ENCODE assay signal across 18 cellular contexts in the genomic region with DNA sequence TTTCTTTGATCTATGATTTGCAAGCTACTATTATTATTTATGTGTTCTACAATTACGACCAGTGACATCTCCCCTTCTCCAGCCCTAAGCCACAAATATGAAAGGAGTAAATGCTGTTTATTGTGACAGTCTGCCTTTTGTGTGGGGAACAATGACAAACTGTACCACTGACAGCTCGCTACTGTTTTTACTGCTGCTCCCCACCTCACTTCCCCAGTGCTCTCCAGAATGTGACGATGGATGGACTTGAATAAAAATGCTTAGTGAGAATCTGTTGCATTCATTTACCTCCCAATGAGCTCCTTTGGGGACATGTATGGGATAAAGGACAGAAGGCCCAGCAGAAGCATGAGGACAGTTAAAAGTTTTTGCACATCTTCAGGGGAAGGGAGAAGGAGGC.
DNase-seq lines count a peak whose midpoint lies in the region; ATAC-seq, FAIRE-seq and TF ChIP-seq lines count a peak whose summit lies in the region.
"Had no signal": no experiment of that assay in that cellular context is flagged by ENCODE, and none has a peak within 500 bp of the region (broad histone marks: within the 10 kb centered on the region; RNA-seq: fewer than 3 reads in every experiment).

No MANE protein-coding gene starts in this region.

- H3K4me2 ChIP-seq in GM23338 (peak overlapping the region; percentile 30; the same call in 1 of the 2 replicates), PC-9 (no peak overlapping the region)

- H3K27me3 ChIP-seq in GM23338 (ENCODE audit: insufficient read depth) (no peaks in the 10 kb centered on the region), PC-9 (ENCODE audit: insufficient read depth, low read depth) (0 out of 2 replicates have a peak, but pooled peaks cover 4% of the 10 kb centered on the region)

- TF ChIP-seq CTCF in GM23338 (conservative IDR thresholded peaks at IDR 0.05; ENCODE audit: low read depth in 2 of 2) (no peak), HEK293 (tag by site-specific recombination; IDR thresholded peaks at IDR 0.05) (no peak), PC-9 (conservative IDR thresholded peaks at IDR 0.05) (no peak)

- POLR2A ChIA-PET in HEK293 (lab: Yijun Ruan, JAX) = no interaction called here
- POLR2A ChIA-PET in PC-9 (lab: Charles Lee; ENCODE audit: unreplicated experiment) = no interaction called here

- H3K9me3 ChIP-seq in HEK293 (ENCODE audit: control insufficient read depth, insufficient read depth, low read depth, low read length) (no peaks in the 10 kb centered on the region), PC-9 (ENCODE audit: insufficient read depth, low read depth) (no peaks in the 10 kb centered on the region)

- CTCF ChIA-PET in HEK293 (lab: Yijun Ruan, JAX) = no interaction called here
- CTCF ChIA-PET in PC-9 (lab: Charles Lee) = no interaction called here

- H3F3A ChIP-seq in GM23338 (replicated peaks; ENCODE audit: low read depth) = no peaks in the 10 kb centered on the region
- H3F3A ChIP-seq in PC-9 (ENCODE audit: insufficient read depth, low read depth) = no peaks in the 10 kb centered on the region

- no peaks in the 10 kb centered on the region for H3K27me3 Mint-ChIP-seq in GM23338 (ENCODE audit: insufficient read depth, low read depth, poor library complexity)
- H3K27me3 Mint-ChIP-seq: B cell; CD4-positive, CD25-positive, alpha-beta regulatory T cell had no signal

- H3K9me2 ChIP-seq in GM23338 (ENCODE audit: insufficient read depth) (no peaks in the 10 kb centered on the region), PC-9 (ENCODE audit: insufficient read depth) (no peaks in the 10 kb centered on the region)

- intact Hi-C loops in PC-9 (cut with micrococcal nuclease; ENCODE audit: unreplicated experiment) = no loop called here

- H3K4me1 Mint-ChIP-seq in GM23338 = peaks cover 26% of the 10 kb centered on the region; the same call in 2 of the 3 replicates
- H3K4me1 Mint-ChIP-seq: B cell; CD4-positive, CD25-positive, alpha-beta regulatory T cell had no signal

- H3K4me3 ChIP-seq in GM23338 = no peak overlapping the region
- no peak overlapping the region for H3K4me3 ChIP-seq in HEK293 (ENCODE audit: low read depth, low read length)
- H3K4me3 ChIP-seq in PC-9 = no peak overlapping the region
- H3K4me3 ChIP-seq: GM23248, SK-N-MC had no signal

- no peaks in the 10 kb centered on the region for H3K36me3 Mint-ChIP-seq in GM23338 (ENCODE audit: low read depth)
- H3K36me3 Mint-ChIP-seq: CD4-positive, CD25-positive, alpha-beta regulatory T cell had no signal

- no peaks in the 10 kb centered on the region for H3K79me2 ChIP-seq in GM23338 (replicated peaks; ENCODE audit: insufficient read depth)
- H3K79me2 ChIP-seq in PC-9 (ENCODE audit: low read depth) = no peaks in the 10 kb centered on the region

- no TSS peak for BruUV-seq in PC-9 (replicated peaks; lab: Mats Ljungman, UMichigan)

- ATAC-seq in GM23338 = no peak; the same call in 2 of the 3 replicates
- ATAC-seq in esophagus mucosa = no peak

- DNase-seq in GM23338 (ENCODE audit: low spot score) (no peak), globus pallidus (ENCODE audit: low spot score) (peak; percentile 61), pons (ENCODE audit: low spot score) (peak; percentile 86), GM19239 (ENCODE audit: insufficient read length, low spot score) (no peak), PC-9 (no peak)
- DNase-seq: Calu3; CD4-positive, CD25-positive, alpha-beta regulatory T cell; GM23248; HFFc6; KG1; NCI-H1436 treated with DMSO at 0.1 percent for 48 hours; NCI-H2081 treated with DMSO at 0.1 percent for 48 hours; NCI-H345; NCI-H526 had no signal

- H4K20me1 ChIP-seq in GM23338 (replicated peaks; ENCODE audit: insufficient read depth) = no peaks in the 10 kb centered on the region
- no peaks in the 10 kb centered on the region for H4K20me1 ChIP-seq in PC-9 (ENCODE audit: insufficient read depth)

- H3K27ac ChIP-seq in GM23338 (ENCODE audit: low read depth) (no peak overlapping the region), HEK293 (ENCODE audit: extremely low read depth, low read depth, low read length) (no peak overlapping the region), PC-9 (no peak overlapping the region)
- H3K27ac ChIP-seq: GM23248, SK-N-MC had no signal

- no peak overlapping the region; the same call in 1 of the 2 replicates for H2AFZ ChIP-seq in GM23338
- no peak overlapping the region for H2AFZ ChIP-seq in PC-9
- H2AFZ ChIP-seq: GM23248 had no signal

- H3K36me3 ChIP-seq in GM23338 (ENCODE audit: insufficient read depth) = no peaks in the 10 kb centered on the region
- no peaks in the 10 kb centered on the region for H3K36me3 ChIP-seq in HEK293 (ENCODE audit: control insufficient read depth in 2 of 2, insufficient read depth in 1 of 2, low read length in 2 of 2)
- H3K36me3 ChIP-seq in PC-9 (ENCODE audit: low read depth) = no peaks in the 10 kb centered on the region

- no peaks in the 10 kb centered on the region for H3K9me3 Mint-ChIP-seq in GM23338
- H3K9me3 Mint-ChIP-seq: HFFc6 had no signal

- no peak for FAIRE-seq in GM19239 (lab: Jason Lieb, UNC)

- no peak overlapping the region for H3K27ac Mint-ChIP-seq in GM23338
- H3K27ac Mint-ChIP-seq: B cell; CD4-positive, CD25-positive, alpha-beta regulatory T cell; HFFc6 had no signal

- H3K4me3 Mint-ChIP-seq in GM23338 = no peak overlapping the region
- H3K4me3 Mint-ChIP-seq: B cell; CD4-positive, CD25-positive, alpha-beta regulatory T cell; HFFc6 had no signal

- H3K4me1 ChIP-seq in GM23338 (ENCODE audit: insufficient read depth) (peaks cover 25% of the 10 kb centered on the region), HEK293 (ENCODE audit: control insufficient read depth, insufficient read depth, low read length) (no peaks in the 10 kb centered on the region; the same call in 1 of the 2 replicates), PC-9 (replicated peaks; ENCODE audit: insufficient read depth) (no peaks in the 10 kb centered on the region)

TF ChIP-seq in GM23338, 12 proteins besides CTCF, POLR2A, EP300 and RAD21 (continues in another document):
- TF ChIP-seq ZNF114 (CRISPR knock-in tag; IDR thresholded peaks at IDR 0.05) (no peak), REST (IDR thresholded peaks at IDR 0.05; ENCODE audit: unreplicated experiment) (no peak), EZH2 (IDR thresholded peaks at IDR 0.05; ENCODE audit: low read depth, unreplicated experiment) (no peak)

TF ChIP-seq in HEK293, 187 proteins besides CTCF, POLR2A, EP300 and RAD21:
- no peak for TF ChIP-seq ZBTB11 (tag by site-specific recombination; conservative IDR thresholded peaks at IDR 0.05; ENCODE audit: low read depth)
- no peak for TF ChIP-seq ZNF114 (tag by site-specific recombination; IDR thresholded peaks at IDR 0.05)
- TF ChIP-seq FEZF1 (tag by site-specific recombination; IDR thresholded peaks at IDR 0.05) = peak; percentile 15; the same call in 1 of the 2 replicates
- no peak for TF ChIP-seq HOXD13 (CRISPR knock-in tag; IDR thresholded peaks at IDR 0.05; ENCODE audit: borderline replicate concordance)
- TF ChIP-seq OSR2 (tag by site-specific recombination; IDR thresholded peaks at IDR 0.05) = 0 out of 2 replicates have a peak, but pooled peaks have one; percentile 38
- no peak for TF ChIP-seq ZNF776 (tag by site-specific recombination; IDR thresholded peaks at IDR 0.05; ENCODE audit: borderline replicate concordance)
TF ChIP-seq in HEK293: peak in this region for 2.

Comparison
In these comparisons a context has a peak if more than half of its experiments do, and no peak if none do; other contexts are left out.
1. DNase-seq: peak in globus pallidus (single experiment) and pons (single experiment); none in GM23338 (single experiment), GM19239 (single experiment) and PC-9 (0 of 2).